9 cellular contexts compared by ENCODE assay signal in the genomic region with DNA sequence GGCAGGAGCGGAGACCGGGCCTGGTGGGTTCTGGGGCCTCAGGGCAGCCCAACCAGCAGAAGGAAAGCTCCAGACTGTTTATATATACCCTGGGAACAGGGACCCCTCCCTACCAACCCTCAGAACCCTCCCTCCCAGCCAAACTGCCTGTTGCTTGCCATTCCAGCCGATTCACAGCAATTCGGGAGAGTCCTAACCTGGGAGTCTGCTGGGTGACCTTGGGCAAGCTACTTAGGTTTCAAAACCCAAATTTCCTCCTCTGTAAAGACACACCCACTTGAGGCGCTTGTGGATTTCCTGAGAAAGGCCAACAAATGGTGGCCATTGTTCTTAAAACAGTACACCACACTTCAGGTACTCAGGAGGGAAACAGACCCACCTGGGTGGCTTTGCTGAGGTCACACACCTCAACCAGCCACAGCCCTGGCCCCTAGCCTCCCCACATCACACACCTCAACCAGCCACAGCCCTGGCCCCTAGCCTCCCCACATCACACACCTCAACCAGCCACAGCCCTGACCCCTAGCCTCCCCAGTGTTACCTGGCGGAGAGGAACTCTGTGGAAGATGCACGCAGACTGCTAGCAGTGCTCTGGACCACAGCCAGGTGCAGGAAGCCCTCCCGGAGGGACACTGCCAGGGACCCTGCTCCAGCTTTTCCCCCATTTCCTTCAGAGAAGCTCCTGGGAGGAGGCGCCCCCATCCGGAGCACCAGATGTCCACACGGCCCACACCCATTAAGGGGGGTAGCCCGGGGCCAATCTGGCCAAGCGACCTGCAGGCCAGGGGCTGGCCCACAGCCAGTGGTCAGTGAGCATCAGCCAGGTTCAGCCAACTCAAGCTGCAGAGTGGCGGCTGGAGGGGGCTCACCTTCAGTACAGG. TPM values are rescaled to one million over a fixed set of nuclear protein-coding genes. Genes with fewer than 3 reads are reported as not detected.
A peak's percentile ranks its signal among the peaks of the same experiment; 100 is the strongest.
DNase-seq lines count a peak whose midpoint lies in the region; ATAC-seq and TF ChIP-seq lines count a peak whose summit lies in the region.
"Had no signal": no experiment of that assay in that cellular context is flagged by ENCODE, and none has a peak within 500 bp of the region (broad histone marks: within the 10 kb centered on the region; RNA-seq: fewer than 3 reads in every experiment).

No MANE protein-coding gene starts in this region.

- H3K27ac ChIP-seq in breast epithelium (no peak overlapping the region), GM23248 (no peak overlapping the region)

- H3K27me3 ChIP-seq in breast epithelium: peaks cover 12 to 40% of the 10 kb centered on the region in 2 donors
- H3K27me3 ChIP-seq in GM23248 (replicated peaks; ENCODE audit: insufficient read depth): peaks cover 33% of the 10 kb centered on the region

- no peak overlapping the region for H3K4me2 ChIP-seq in GM23248 (ENCODE audit: unreplicated experiment)

- no peaks in the 10 kb centered on the region for H3K9me3 ChIP-seq in breast epithelium
- H3K9me3 ChIP-seq in GM23248 (ENCODE audit: low read depth): no peaks in the 10 kb centered on the region

- intact Hi-C loops in activated CD4-positive, alpha-beta T cell treated with anti-CD3 and anti-CD28 coated beads, Interleukin-2, amount 10 ng/mL, durations not matched to agents 24 days and 14 days (cut with micrococcal nuclease): no loop called here
- intact Hi-C loops in breast epithelium (cut with DNase I; ENCODE audit: low total_unique reads): no loop called here

- TF ChIP-seq CTCF in retinal pigment epithelial cell (conservative IDR thresholded peaks at IDR 0.05; ENCODE audit: low read depth, low read length): no peak
- TF ChIP-seq CTCF in breast epithelium (IDR thresholded peaks at IDR 0.05): no peak

- H3K36me3 ChIP-seq in breast epithelium (no peaks in the 10 kb centered on the region), GM23248 (ENCODE audit: low read depth) (no peaks in the 10 kb centered on the region)

- H3K4me1 ChIP-seq in breast epithelium (peaks cover 10 to 15% of the 10 kb centered on the region in 2 donors), GM23248 (ENCODE audit: insufficient read depth) (peaks cover 5% of the 10 kb centered on the region)

- ATAC-seq in HG02973 (IDR thresholded peaks at IDR 0.05; ENCODE audit: unreplicated experiment): no peak

- TF ChIP-seq POLR2A in breast epithelium (IDR thresholded peaks at IDR 0.05): no peak

- H3K4me3 ChIP-seq in retinal pigment epithelial cell (ENCODE audit: low read length) (peak overlapping the region; percentile 17), breast epithelium (no peak overlapping the region), GM23248 (no peak overlapping the region)

- no peaks in the 10 kb centered on the region for H3K79me2 ChIP-seq in GM23248 (ENCODE audit: insufficient read depth)

- H3K4me3 Mint-ChIP-seq in activated CD4-positive, alpha-beta T cell treated with anti-CD3 and anti-CD28 coated beads, Interleukin-2, amount 10 ng/mL, durations not matched to agents 24 days and 14 days: peak overlapping the region; percentile 68

- peaks cover 34% of the 10 kb centered on the region for H3K36me3 Mint-ChIP-seq in activated CD4-positive, alpha-beta T cell treated with anti-CD3 and anti-CD28 coated beads, Interleukin-2, amount 10 ng/mL, durations not matched to agents 24 days and 14 days (ENCODE audit: low read depth)

- H3K9me3 Mint-ChIP-seq in activated CD4-positive, alpha-beta T cell treated with anti-CD3 and anti-CD28 coated beads, Interleukin-2, amount 10 ng/mL, durations not matched to agents 24 days and 14 days: no peaks in the 10 kb centered on the region

- peak; percentile 81 for DNase-seq in activated CD4-positive, alpha-beta T cell treated with anti-CD3 and anti-CD28 coated beads, Interleukin-2, amount 10 ng/mL, durations not matched to agents 24 days and 14 days
- DNase-seq in activated CD4-positive, alpha-beta T cell treated with anti-CD3 and anti-CD28 coated beads, Interleukin-2, amount 50 U/mL, for 48 hours: no peak
- DNase-seq in MV-4-11 (lab: John Stamatoyannopoulos, UW) (peak; percentile 36), cerebellum (ENCODE audit: low spot score) (peak; percentile 60), retinal pigment epithelial cell (ENCODE audit: low read depth) (no peak), breast epithelium (ENCODE audit: low spot score in 2 of 2) (no peak), GM23248 (no peak)
- DNase-seq: NCI-H1436 had no signal

- H3K9me2 ChIP-seq in GM23248 (ENCODE audit: insufficient read depth): no peaks in the 10 kb centered on the region

- peak overlapping the region; percentile 62 for H3K27ac Mint-ChIP-seq in activated CD4-positive, alpha-beta T cell treated with anti-CD3 and anti-CD28 coated beads, Interleukin-2, amount 10 ng/mL, durations not matched to agents 24 days and 14 days

- no peak overlapping the region for H2AFZ ChIP-seq in GM23248

- 85 to 86% methylated on average over 14 of the region's 14 CpGs for WGBS in GM23248 (ENCODE audit: low coverage in 1 of 2, low lambda C conversion rate in 2 of 2, missing lambda C conversion rate in 2 of 2), 2 experiments

- peaks cover 28% of the 10 kb centered on the region for H3K27me3 Mint-ChIP-seq in activated CD4-positive, alpha-beta T cell treated with anti-CD3 and anti-CD28 coated beads, Interleukin-2, amount 10 ng/mL, durations not matched to agents 24 days and 14 days

- in situ Hi-C loops in GM23248 (cut with MboI): no loop called here

- no peak overlapping the region for H3K9ac ChIP-seq in GM23248

- peaks cover 32% of the 10 kb centered on the region for H3K4me1 Mint-ChIP-seq in activated CD4-positive, alpha-beta T cell treated with anti-CD3 and anti-CD28 coated beads, Interleukin-2, amount 10 ng/mL, durations not matched to agents 24 days and 14 days

- no peaks in the 10 kb centered on the region for H4K20me1 ChIP-seq in GM23248 (ENCODE audit: insufficient read depth)

- H3F3A ChIP-seq in GM23248 (ENCODE audit: insufficient read depth): no peaks in the 10 kb centered on the region

RNA-seq across cellular contexts. Expression of gene SHISA8, which starts 6.2 kb away (rescaled TPM):
- 5.3 and 5.7 TPM in 2 replicates for total RNA-seq in activated CD4-positive, alpha-beta T cell treated with anti-CD3 and anti-CD28 coated beads, Interleukin-2, amount 10 ng/mL, durations not matched to agents 24 days and 14 days
- 0.27 TPM for total RNA-seq in cerebellum
- not detected for total RNA-seq in breast epithelium
- not detected in 2 replicates for total RNA-seq in GM23248 (2014; rRNA removed; shearing (Covaris generic))
- not detected in 2 replicates for polyA plus RNA-seq in GM23248 (2016; fragmentation: Nextera tagmentation; extraction: Ambion mirVana)

RNA-seq across cellular contexts. Expression of gene TNFRSF13C, which starts 18.0 kb away (rescaled TPM):
- total RNA-seq in activated CD4-positive, alpha-beta T cell treated with anti-CD3 and anti-CD28 coated beads, Interleukin-2, amount 10 ng/mL, durations not matched to agents 24 days and 14 days: 3.4 TPM in 2 replicates
- total RNA-seq in cerebellum (0.73 TPM), breast epithelium (under 1 TPM; under 0.01 to 0.33 (median 0.15) TPM)
- 0.22 TPM in 1 of 2 replicates, not detected in the other for total RNA-seq in GM23248 (2014; rRNA removed; shearing (Covaris generic))
- 0.05 and 0.11 TPM in 2 replicates for polyA plus RNA-seq in GM23248 (2016; fragmentation: Nextera tagmentation; extraction: Ambion mirVana)

RNA-seq across cellular contexts. Expression of gene CENPM, which starts 38.3 kb away (rescaled TPM):
- 86.9 and 88.6 TPM in 2 replicates for total RNA-seq in activated CD4-positive, alpha-beta T cell treated with anti-CD3 and anti-CD28 coated beads, Interleukin-2, amount 10 ng/mL, durations not matched to agents 24 days and 14 days
- total RNA-seq in cerebellum: 12.2 TPM
- total RNA-seq in breast epithelium: 1 to 10 TPM; 1.5 to 2.9 (median 1.9) TPM
- total RNA-seq in GM23248 (2014; rRNA removed; shearing (Covaris generic)): 5.7 and 15.0 TPM in 2 replicates
- polyA plus RNA-seq in GM23248 (2016; fragmentation: Nextera tagmentation; extraction: Ambion mirVana): 18.9 and 20.0 TPM in 2 replicates

Comparison
In these comparisons a context has a peak if more than half of its experiments do, and no peak if none do; other contexts are left out.
1. DNase-seq: peak in activated CD4-positive, alpha-beta T cell treated with anti-CD3 and anti-CD28 coated beads, Interleukin-2, amount 10 ng/mL, durations not matched to agents 24 days and 14 days (single experiment), MV-4-11 (single experiment) and cerebellum (single experiment); none in activated CD4-positive, alpha-beta T cell treated with anti-CD3 and anti-CD28 coated beads, Interleukin-2, amount 50 U/mL, for 48 hours (0 of 2), retinal pigment epithelial cell (single experiment), breast epithelium (0 of 2) and GM23248 (single experiment).